25 cellular contexts compared by ENCODE assay signal in genomic region chr12:132344601-132345000, GRCh38. TPM values are rescaled to one million over a fixed set of nuclear protein-coding genes. Genes with fewer than 3 reads are reported as not detected.
DNase-seq lines count a peak whose midpoint lies in the region; TF ChIP-seq lines count a peak whose summit lies in the region.
"Had no signal": no experiment of that assay in that cellular context is flagged by ENCODE, and none has a peak within 500 bp of the region (broad histone marks: within the 10 kb centered on the region; RNA-seq: fewer than 3 reads in every experiment).

No MANE protein-coding gene starts in this region.

- 0 out of 22 replicates have a peak, but pooled peaks cover 0 to 8% (median 0%) of the 10 kb centered on the region in 11 experiments for H4K20me1 ChIP-seq in BLaER1 treated with 17β-estradiol and CSF1 and Interleukin-3, amounts not matched to agents 10 nM and 100 nM

- 0 out of 22 replicates have a peak overlapping the region, but pooled peaks of 1 of the 11 experiments have one; percentile 5 for H3K9ac ChIP-seq in BLaER1 treated with 17β-estradiol and CSF1 and Interleukin-3, amounts not matched to agents 10 nM and 100 nM
- H3K9ac ChIP-seq in neuronal stem cell (ENCODE audit: low read depth, low read length, poor library complexity) (no peak overlapping the region), mesenchymal stem cell (ENCODE audit: low read length) (no peak overlapping the region)

- H3K4me3 Mint-ChIP-seq in glutamatergic neuron (ENCODE audit: unreplicated experiment), result no peak overlapping the region
- H3K4me3 Mint-ChIP-seq: CD4-positive, alpha-beta memory T cell; CD4-positive, CD25-positive, alpha-beta regulatory T cell; CD8-positive, alpha-beta memory T cell had no signal

- H3K27me3 Mint-ChIP-seq in glutamatergic neuron (ENCODE audit: unreplicated experiment), result peaks cover 5% of the 10 kb centered on the region
- H3K27me3 Mint-ChIP-seq: CD4-positive, CD25-positive, alpha-beta regulatory T cell had no signal

- H3K4ac ChIP-seq in neuronal stem cell (ENCODE audit: low read length), result no peak overlapping the region
- no peak overlapping the region for H3K4ac ChIP-seq in mesenchymal stem cell (ENCODE audit: low read depth in 1 of 2, low read length in 2 of 2)

- H3K4me2 ChIP-seq in BLaER1 treated with 17β-estradiol and CSF1 and Interleukin-3, amounts not matched to agents 10 nM and 100 nM, result peak overlapping the region in 9 of 11 experiments; percentile 65 to 84 (median 78); a peak in 17 of 22 replicates
- H3K4me2 ChIP-seq in neuronal stem cell (ENCODE audit: insufficient read depth, low read length, poor library complexity, severe bottlenecking) (no peak overlapping the region), mesenchymal stem cell (ENCODE audit: low read length, poor library complexity, severe bottlenecking) (no peak overlapping the region)

- H4K8ac ChIP-seq in neuronal stem cell (ENCODE audit: low read depth, low read length) (no peak overlapping the region), mesenchymal stem cell (ENCODE audit: low read length) (no peak overlapping the region)

- H3K79me1 ChIP-seq in neuronal stem cell (ENCODE audit: low read depth, low read length), result no peaks in the 10 kb centered on the region
- H3K79me1 ChIP-seq in mesenchymal stem cell (replicated peaks; ENCODE audit: low read length, poor library complexity, severe bottlenecking), result no peaks in the 10 kb centered on the region

- peaks cover 0 to 22% (median 12%) of the 10 kb centered on the region in 11 experiments; a peak in 15 of 22 replicates for H3K27me3 ChIP-seq in BLaER1 treated with 17β-estradiol and CSF1 and Interleukin-3, amounts not matched to agents 10 nM and 100 nM
- peaks cover 0 to 15% (median 3%) of the 10 kb centered on the region in 3 experiments for H3K27me3 ChIP-seq in neuronal stem cell (ENCODE audit: control insufficient read depth in 3 of 3, insufficient read depth in 3 of 3, low read depth in 1 of 3, low read length in 3 of 3)
- H3K27me3 ChIP-seq in mesenchymal stem cell (ENCODE audit: control insufficient read depth in 1 of 2, insufficient read depth in 1 of 2, low read length in 2 of 2), result peaks cover 0 to 85% of the 10 kb centered on the region in 2 experiments

- in situ Hi-C loops in KBM-7 (cut with MboI; ENCODE audit: low pct_unique_long_range_greater_than_20kb, low sequenced_read_pairs), result no loop called here

- H3K36me3 ChIP-seq in BLaER1 treated with 17β-estradiol and CSF1 and Interleukin-3, amounts not matched to agents 10 nM and 100 nM, result no peaks in the 10 kb centered on the region
- H3K36me3 ChIP-seq in neuronal stem cell (replicated peaks in 1 of 2; ENCODE audit: control insufficient read depth in 2 of 2, insufficient read depth in 2 of 2, low read length in 2 of 2) (no peaks in the 10 kb centered on the region), mesenchymal stem cell (ENCODE audit: control insufficient read depth in 1 of 2, insufficient read depth in 2 of 2, low read depth in 1 of 2, low read length in 2 of 2) (no peaks in the 10 kb centered on the region)
- H3K36me3 ChIP-seq: BE2C had no signal

- peaks cover 5% of the 10 kb centered on the region for H3K9me3 Mint-ChIP-seq in glutamatergic neuron (ENCODE audit: unreplicated experiment)
- H3K9me3 Mint-ChIP-seq: CD4-positive, alpha-beta memory T cell; CD8-positive, alpha-beta memory T cell had no signal

- H3K4me1 Mint-ChIP-seq in glutamatergic neuron (ENCODE audit: low read depth, unreplicated experiment), result peaks cover 19% of the 10 kb centered on the region
- H3K4me1 Mint-ChIP-seq: CD14-positive monocyte had no signal

- DNase-seq in glutamatergic neuron, result no peak
- no peak for DNase-seq in neuronal stem cell (ENCODE audit: low spot score)
- DNase-seq in LoVo (ENCODE audit: low spot score), result no peak
- DNase-seq in activated CD4-positive, CD25-positive, alpha-beta regulatory T cell treated with anti-CD3 and anti-CD28 coated beads, Interleukin-2, amount 50 U/mL, for 72 hours, result no peak
- no peak for DNase-seq in mesenchymal stem cell
- no peak for DNase-seq in KBM-7
- DNase-seq: 8988T; ACHN; BE2C; C1 segment of cervical spinal cord; CD4-positive, alpha-beta memory T cell; CD4-positive, CD25-positive, alpha-beta regulatory T cell; CD8-positive, alpha-beta memory T cell; COR-L47; DMS 273 treated with DMSO at 0.1 percent for 48 hours; DMS153; DMS53; DMS79; DND-41; EL; GDM1 had no signal

- H3K9me3 ChIP-seq in BLaER1 treated with 17β-estradiol and CSF1 and Interleukin-3, amounts not matched to agents 10 nM and 100 nM (replicated peaks in 1 of 11), result peaks cover 0 to 18% (median 10%) of the 10 kb centered on the region in 11 experiments; a peak in 11 of 22 replicates
- H3K9me3 ChIP-seq in neuronal stem cell (replicated peaks in 1 of 2; ENCODE audit: control insufficient read depth in 2 of 2, insufficient read depth in 1 of 2, low read depth in 1 of 2, low read length in 2 of 2) (peaks cover 0 to 5% of the 10 kb centered on the region in 2 donors), mesenchymal stem cell (ENCODE audit: control insufficient read depth, low read length) (no peaks in the 10 kb centered on the region)
- H3K9me3 ChIP-seq: BE2C had no signal

- WGBS in neuronal stem cell (ENCODE audit: extremely low coverage in 2 of 2, insufficient read length in 2 of 2, insufficient replicate concordance in 1 of 2), 2 donors, result no CpG with 5 or more reads among the region's 23 CpGs
- WGBS in mesenchymal stem cell, result 87% methylated on average over 23 of the region's 23 CpGs

- H4K91ac ChIP-seq in neuronal stem cell (ENCODE audit: low read depth, low read length, poor library complexity) (no peak overlapping the region), mesenchymal stem cell (ENCODE audit: low read length) (no peak overlapping the region)

- H3K27ac Mint-ChIP-seq in glutamatergic neuron (ENCODE audit: unreplicated experiment), result peak overlapping the region; percentile 15
- H3K27ac Mint-ChIP-seq: CD14-positive monocyte; CD4-positive, alpha-beta memory T cell; CD4-positive, CD25-positive, alpha-beta regulatory T cell; CD8-positive, alpha-beta memory T cell had no signal

- H2BK120ac ChIP-seq in neuronal stem cell (ENCODE audit: low read depth, low read length), result no peak overlapping the region
- H2BK120ac ChIP-seq in mesenchymal stem cell (ENCODE audit: low read depth, low read length), result no peak overlapping the region

- H3K14ac ChIP-seq in neuronal stem cell (ENCODE audit: low read length) (no peak overlapping the region), mesenchymal stem cell (ENCODE audit: low read length in 2 of 2) (no peak overlapping the region)

- H3K18ac ChIP-seq in neuronal stem cell (ENCODE audit: low read length) (no peak overlapping the region), mesenchymal stem cell (ENCODE audit: low read depth in 1 of 2, low read length in 2 of 2) (no peak overlapping the region)

- H2AK5ac ChIP-seq in neuronal stem cell (ENCODE audit: low read depth, low read length) (peak overlapping the region; percentile 7), mesenchymal stem cell (ENCODE audit: low read length, severe bottlenecking) (no peak overlapping the region)

- H3K36me3 Mint-ChIP-seq in glutamatergic neuron (ENCODE audit: unreplicated experiment), result peaks cover 5% of the 10 kb centered on the region
- H3K36me3 Mint-ChIP-seq: CD14-positive monocyte; CD4-positive, alpha-beta memory T cell; CD4-positive, CD25-positive, alpha-beta regulatory T cell; CD8-positive, alpha-beta memory T cell had no signal

- H3K27ac ChIP-seq in BLaER1 treated with 17β-estradiol and CSF1 and Interleukin-3, amounts not matched to agents 10 nM and 100 nM, result no peak overlapping the region
- no peak overlapping the region for H3K27ac ChIP-seq in neuronal stem cell (replicated peaks; ENCODE audit: low read length)
- H3K27ac ChIP-seq in mesenchymal stem cell (ENCODE audit: low read length, poor library complexity, severe bottlenecking), result no peak overlapping the region

- H3K23ac ChIP-seq in neuronal stem cell (ENCODE audit: low read depth, low read length, poor library complexity), result no peak overlapping the region
- no peak overlapping the region for H3K23ac ChIP-seq in mesenchymal stem cell (ENCODE audit: low read length in 2 of 2)

- TF ChIP-seq CTCF in glutamatergic neuron (IDR thresholded peaks at IDR 0.05; ENCODE audit: partially characterized antibody, unreplicated experiment), result no peak

- H2BK12ac ChIP-seq in neuronal stem cell (ENCODE audit: low read length), result no peak overlapping the region
- H2BK12ac ChIP-seq in mesenchymal stem cell (ENCODE audit: low read length in 2 of 2), result no peak overlapping the region

- H2BK15ac ChIP-seq in neuronal stem cell (ENCODE audit: low read length), result no peak overlapping the region
- H2BK15ac ChIP-seq in mesenchymal stem cell (ENCODE audit: low read depth, poor library complexity, severe bottlenecking), result no peak overlapping the region

- no peak overlapping the region for H3K4me3 ChIP-seq in BLaER1 treated with 17β-estradiol and CSF1 and Interleukin-3, amounts not matched to agents 10 nM and 100 nM
- no peak overlapping the region for H3K4me3 ChIP-seq in neuronal stem cell (ENCODE audit: low read length in 2 of 2)
- no peak overlapping the region for H3K4me3 ChIP-seq in mesenchymal stem cell (ENCODE audit: insufficient read depth in 1 of 2, low read depth in 1 of 2, low read length in 2 of 2)
- H3K4me3 ChIP-seq: GM12878 had no signal

- H2BK5ac ChIP-seq in neuronal stem cell (ENCODE audit: low read length) (peak overlapping the region; percentile 35), mesenchymal stem cell (ENCODE audit: low read depth, low read length, poor library complexity, severe bottlenecking) (no peak overlapping the region)

- peaks cover 31 to 47% (median 37%) of the 10 kb centered on the region in 10 experiments for H3K4me1 ChIP-seq in BLaER1 treated with 17β-estradiol and CSF1 and Interleukin-3, amounts not matched to agents 10 nM and 100 nM
- H3K4me1 ChIP-seq in neuronal stem cell (ENCODE audit: control insufficient read depth in 2 of 2, insufficient read depth in 1 of 2, low read depth in 1 of 2, low read length in 2 of 2) (peaks cover 7 to 15% of the 10 kb centered on the region in 2 donors), mesenchymal stem cell (ENCODE audit: control insufficient read depth, insufficient read depth, low read depth, low read length) (no peaks in the 10 kb centered on the region)
- H3K4me1 ChIP-seq: BE2C had no signal

- no peak overlapping the region for H2AFZ ChIP-seq in neuronal stem cell (ENCODE audit: low read length)
- no peak overlapping the region for H2AFZ ChIP-seq in mesenchymal stem cell (ENCODE audit: low read depth, low read length)

RNA-seq across cellular contexts. Expression of gene GALNT9, which starts 15.2 kb away (rescaled TPM):
- 13.7 TPM for total RNA-seq in glutamatergic neuron (ENCODE audit: unreplicated experiment)
- 0.13 TPM for polyA plus RNA-seq in neuronal stem cell (2013, experiment 1 of 2)
- polyA plus RNA-seq in neuronal stem cell (2013, experiment 2 of 2), result 0.14 TPM
- polyA plus RNA-seq in mesenchymal stem cell (2013, experiment 1 of 2), result not detected
- polyA plus RNA-seq in mesenchymal stem cell (2013, experiment 2 of 2), result not detected
- total RNA-seq: CD4-positive, alpha-beta memory T cell; GM12878 had no signal
- polyA plus RNA-seq: AG04450; CD14-positive monocyte; CD8-positive, alpha-beta memory T cell had no signal

Comparison
In these comparisons a context has a peak if more than half of its experiments do, and no peak if none do; other contexts are left out.
1. H3K4me2 ChIP-seq: peak in BLaER1 treated with 17β-estradiol and CSF1 and Interleukin-3, amounts not matched to agents 10 nM and 100 nM (9 of 11); none in neuronal stem cell (single experiment) and mesenchymal stem cell (single experiment).